In the genomic region with DNA sequence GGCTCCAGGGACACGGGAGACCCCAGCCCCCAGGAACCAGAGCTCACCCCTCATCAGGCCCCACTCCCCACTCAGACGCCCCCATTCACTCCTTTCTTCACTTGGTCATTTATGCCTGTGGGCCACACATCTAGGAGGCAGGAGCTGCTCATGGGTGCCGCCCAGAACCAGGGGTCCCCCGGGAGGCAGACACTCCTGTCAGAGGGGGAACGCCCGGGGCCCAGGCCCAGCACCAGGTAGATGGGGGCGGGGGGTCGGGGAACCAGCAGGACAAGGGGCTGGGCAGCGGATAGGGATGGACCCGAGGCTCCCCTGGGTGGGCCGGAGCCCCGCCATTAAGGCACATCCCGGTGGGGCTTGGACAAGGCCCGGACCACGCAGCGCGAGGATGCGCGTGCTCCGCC, we compare ENCODE assay signal across 8 cellular contexts. TPM values are rescaled to one million over a fixed set of nuclear protein-coding genes. Genes with fewer than 3 reads are reported as not detected.
DNase-seq lines count a peak whose midpoint lies in the region; ATAC-seq and TF ChIP-seq lines count a peak whose summit lies in the region.

No MANE protein-coding gene starts in this region.

- DNase-seq in NCI-H2227 (lab: John Stamatoyannopoulos, UW; ENCODE audit: unreplicated experiment) (peak; percentile 57), NCI-H2227 treated with DMSO at 0.1 percent for 48 hours (lab: John Stamatoyannopoulos, UW) (no peak), PC-3 (no peak), esophagus squamous epithelium (lab: John Stamatoyannopoulos, UW) (no peak), skeletal muscle cell (ENCODE audit: low read depth) (no peak), NCI-H128 (lab: John Stamatoyannopoulos, UW; ENCODE audit: unreplicated experiment) (no peak), cerebellar nuclear complex (lab: John Stamatoyannopoulos, UW) (no peak)

- H2AFZ ChIP-seq in PC-3 (ENCODE audit: low read length), result no peak overlapping the region

- H3K27me3 ChIP-seq in PC-3 (ENCODE audit: low read length) (peaks cover 11% of the 10 kb centered on the region; the same call in 1 of the 2 replicates), esophagus squamous epithelium (peaks cover 15 to 76% (median 33%) of the 10 kb centered on the region in 4 donors)

- no peak overlapping the region for H3K9ac ChIP-seq in PC-3 (ENCODE audit: low read length)

- no peak for TF ChIP-seq POLR2A in esophagus squamous epithelium (IDR thresholded peaks at IDR 0.05)

- no peaks in the 10 kb centered on the region for H3K79me2 ChIP-seq in PC-3 (ENCODE audit: low read length)

- no TSS peak for BruUV-seq in PC-3 (replicated peaks; lab: Mats Ljungman, UMichigan)

- intact Hi-C loops in PC-3 (cut with micrococcal nuclease), result loop anchor here (10.0 kb wide), 1 partner anchor 180 kb away; no protein-coding TSS in a partner anchor
- intact Hi-C loops in esophagus squamous epithelium (cut with DNase I), result no loop called here

- H3K27ac ChIP-seq in PC-3 (ENCODE audit: low read length) (no peak overlapping the region), esophagus squamous epithelium (no peak overlapping the region)

- peak overlapping the region; percentile 16; the same call in 1 of the 2 replicates for H3K4me2 ChIP-seq in PC-3 (ENCODE audit: low read length)

- no peaks in the 10 kb centered on the region for H3K9me2 ChIP-seq in PC-3 (replicated peaks; ENCODE audit: low read length)

- TF ChIP-seq CTCF in PC-3 (conservative IDR thresholded peaks at IDR 0.05; ENCODE audit: low read depth, low read length) (no peak), esophagus squamous epithelium (IDR thresholded peaks at IDR 0.05) (no peak)

- ATAC-seq in PC-3, result no peak
- no peak for ATAC-seq in HG02610 (IDR thresholded peaks at IDR 0.05; ENCODE audit: unreplicated experiment)

- no peaks in the 10 kb centered on the region for H3K36me3 ChIP-seq in PC-3 (ENCODE audit: low read depth, low read length)
- H3K36me3 ChIP-seq in esophagus squamous epithelium, result no peaks in the 10 kb centered on the region

- CTCF ChIA-PET in PC-3 (lab: Charles Lee), result no interaction called here

- no CpG with 5 or more reads among the region's 20 CpGs for WGBS in esophagus squamous epithelium, 2 donors

- POLR2A ChIA-PET in PC-3 (lab: Charles Lee; ENCODE audit: unreplicated experiment), result no interaction called here

- peaks cover 15% of the 10 kb centered on the region for H3K4me1 ChIP-seq in PC-3 (ENCODE audit: insufficient read depth, low read length)
- peaks cover 18 to 39% (median 18%) of the 10 kb centered on the region in 3 donors for H3K4me1 ChIP-seq in esophagus squamous epithelium

- H3K9me3 ChIP-seq in PC-3 (ENCODE audit: low read length) (no peaks in the 10 kb centered on the region), esophagus squamous epithelium (no peaks in the 10 kb centered on the region)

- H4K20me1 ChIP-seq in PC-3 (ENCODE audit: low read length), result no peaks in the 10 kb centered on the region

- peaks cover 4% of the 10 kb centered on the region for H3F3A ChIP-seq in PC-3 (ENCODE audit: low read length, unreplicated experiment)

- H3K4me3 ChIP-seq in PC-3 (ENCODE audit: low read length) (no peak overlapping the region), esophagus squamous epithelium (peak overlapping the region in 3 of 4 donors; percentile 41 to 63 (median 48)), skeletal muscle cell (ENCODE audit: low read depth, low read length) (peak overlapping the region; percentile 41)

RNA-seq across cellular contexts. Expression of gene CALY, which starts 11.8 kb away (rescaled TPM):
- total RNA-seq in PC-3 (2014; rRNA removed), result not detected in 2 replicates
- total RNA-seq in esophagus squamous epithelium, result not detected

RNA-seq across cellular contexts. Expression of gene ZNF511, which starts 16.1 kb away (rescaled TPM):
- total RNA-seq in PC-3 (2014; rRNA removed) (78.4 and 84.3 TPM in 2 replicates), esophagus squamous epithelium (10 to 100 TPM; 16.1 to 26.7 (median 17.7) TPM)

RNA-seq across cellular contexts. Expression of gene TUBGCP2, which starts 16.2 kb away (rescaled TPM):
- total RNA-seq in PC-3 (2014; rRNA removed) (72.9 and 84.4 TPM in 2 replicates), esophagus squamous epithelium (10 to 100 TPM; 28.4 to 44.4 (median 38.9) TPM)

RNA-seq across cellular contexts. Expression of gene PRAP1, which starts 22.3 kb away (rescaled TPM):
- total RNA-seq in PC-3 (2014; rRNA removed), result not detected in 2 replicates
- not detected for total RNA-seq in esophagus squamous epithelium

RNA-seq across cellular contexts. Expression of gene FUOM, which starts 33.0 kb away (rescaled TPM):
- 33.3 and 40.0 TPM in 2 replicates for total RNA-seq in PC-3 (2014; rRNA removed)
- total RNA-seq in esophagus squamous epithelium, result 10 to 100 TPM in 2 of 4 donors, 1 to 10 TPM in 2; 6.7 to 17.7 (median 12.5) TPM
